Comparison of ENCODE assay signal across 18 cellular contexts in genomic region chr13:66528139-66528538, GRCh38.
"Had no signal": no experiment of that assay in that cellular context is flagged by ENCODE, and none has a peak within 500 bp of the region (broad histone marks: within the 10 kb centered on the region; RNA-seq: fewer than 3 reads in every experiment).

No MANE protein-coding gene starts in this region.

- H3K27ac Mint-ChIP-seq: activated CD8-positive, alpha-beta T cell treated with anti-CD3 and anti-CD28 coated beads for 36 hours; activated T-helper 1 cell treated with anti-CD3 and anti-CD28 coated beads, Interleukin-12 subunit alpha, Interleukin-12 subunit beta, Interleukin-2, Interleukin-4 antibody, amounts not matched to agents 30 ng/mL and 10 ng/mL and 1 ng/mL, durations not matched to agents 14 hours and 24 hours and 36 hours had no signal

- H3K36me3 ChIP-seq: esophagus muscularis mucosa, left ventricle myocardium inferior, ovary, suprapubic skin, upper lobe of right lung, WERI-Rb-1 had no signal

- H3K4me3 ChIP-seq: esophagus muscularis mucosa, left ventricle myocardium inferior, ovary, suprapubic skin, upper lobe of right lung had no signal

- H3K27ac ChIP-seq: dorsolateral prefrontal cortex, esophagus muscularis mucosa, left ventricle myocardium inferior, ovary, suprapubic skin, upper lobe of right lung, WERI-Rb-1 had no signal

- H3K27me3 ChIP-seq: dorsolateral prefrontal cortex, esophagus muscularis mucosa, ovary, suprapubic skin, upper lobe of right lung had no signal

- H3K4me1 ChIP-seq: esophagus muscularis mucosa, left ventricle myocardium inferior, suprapubic skin, upper lobe of right lung had no signal

- H3K27me3 Mint-ChIP-seq: activated CD8-positive, alpha-beta T cell treated with anti-CD3 and anti-CD28 coated beads for 36 hours had no signal

- DNase-seq: activated CD4-positive, alpha-beta T cell treated with anti-CD3 and anti-CD28 coated beads for 4 hours; activated CD8-positive, alpha-beta memory T cell treated with anti-CD3 and anti-CD28 coated beads, Interleukin-2, amount 50 U/mL, for 4 hours; activated CD8-positive, alpha-beta T cell treated with anti-CD3 and anti-CD28 coated beads for 36 hours; activated naive CD4-positive, alpha-beta T cell; dorsolateral prefrontal cortex; head of caudate nucleus; left ventricle myocardium inferior; mesenchymal stem cell; ovary; retina; stimulated activated CD4-positive, alpha-beta T cell treated with anti-CD3 and anti-CD28 coated beads, Interleukin-4, amount 100 ng/mL, for 1 hour; stimulated activated CD8-positive, alpha-beta memory T cell treated with anti-CD3 and anti-CD28 coated beads, Interleukin-4, amount 100 ng/mL, for 48 hours; stimulated activated naive CD8-positive, alpha-beta T cell treated with anti-CD3 and anti-CD28 coated beads, Interleukin-15, Interleukin-2, amounts not matched to agents 100 U/mL and 50 U/mL, for 24 hours; upper lobe of right lung; WERI-Rb-1 had no signal

- H3K4me3 Mint-ChIP-seq: activated CD8-positive, alpha-beta T cell treated with anti-CD3 and anti-CD28 coated beads for 36 hours; activated T-helper 1 cell treated with anti-CD3 and anti-CD28 coated beads, Interleukin-12 subunit alpha, Interleukin-12 subunit beta, Interleukin-2, Interleukin-4 antibody, amounts not matched to agents 30 ng/mL and 10 ng/mL and 1 ng/mL, durations not matched to agents 14 hours and 24 hours and 36 hours had no signal

- ATAC-seq: activated CD8-positive, alpha-beta T cell treated with anti-CD3 and anti-CD28 coated beads for 36 hours; stimulated activated naive CD8-positive, alpha-beta T cell treated with anti-CD3 and anti-CD28 coated beads, Interleukin-15, Interleukin-2, amounts not matched to agents 100 U/mL and 50 U/mL, for 24 hours; upper lobe of right lung had no signal

- H3K9me3 Mint-ChIP-seq: activated T-helper 1 cell treated with anti-CD3 and anti-CD28 coated beads, Interleukin-12 subunit alpha, Interleukin-12 subunit beta, Interleukin-2, Interleukin-4 antibody, amounts not matched to agents 30 ng/mL and 10 ng/mL and 1 ng/mL, durations not matched to agents 14 hours and 24 hours and 36 hours had no signal

- H3K9me3 ChIP-seq: esophagus muscularis mucosa, left ventricle myocardium inferior, ovary, suprapubic skin, upper lobe of right lung had no signal
